In genomic region chr11:44602810-44603410, GRCh38 we compare ENCODE assay signal across 18 cellular contexts. TPM values are rescaled to one million over a fixed set of nuclear protein-coding genes. Genes with fewer than 3 reads are reported as not detected.
DNase-seq lines count a peak whose midpoint lies in the region; ATAC-seq, FAIRE-seq and TF ChIP-seq lines count a peak whose summit lies in the region.
"Had no signal": no experiment of that assay in that cellular context is flagged by ENCODE, and none has a peak within 500 bp of the region (broad histone marks: within the 10 kb centered on the region; RNA-seq: fewer than 3 reads in every experiment).

No MANE protein-coding gene starts in this region.

- H3K27me3 ChIP-seq in lower lobe of right lung (ENCODE audit: low read depth) = no peaks in the 10 kb centered on the region
- H3K27me3 ChIP-seq in tibial artery = no peaks in the 10 kb centered on the region
- no peaks in the 10 kb centered on the region for H3K27me3 ChIP-seq in pancreas
- H3K27me3 ChIP-seq: cardiac muscle cell, SJSA1, uterus had no signal

- peaks cover 46% of the 10 kb centered on the region for H3K36me3 Mint-ChIP-seq in activated naive CD4-positive, alpha-beta T cell treated with anti-CD3 and anti-CD28 coated beads for 36 hours (ENCODE audit: low read depth)
- peaks cover 81% of the 10 kb centered on the region for H3K36me3 Mint-ChIP-seq in activated naive CD8-positive, alpha-beta T cell treated with anti-CD3 and anti-CD28 coated beads, Interleukin-2, amount 50 U/mL, for 24 hours (ENCODE audit: low read depth)

- no peak for ATAC-seq in activated naive CD8-positive, alpha-beta T cell treated with anti-CD3 and anti-CD28 coated beads, Interleukin-2, amount 50 U/mL, for 24 hours
- ATAC-seq in lower lobe of right lung (no peak), pancreas (no peak)

- no TSS peak for BruUV-seq in OCI-LY7 (replicated peaks; lab: Mats Ljungman, UMichigan)

- CTCF ChIA-PET in activated naive CD4-positive, alpha-beta T cell treated with anti-CD3 and anti-CD28 coated beads for 36 hours (lab: Charles Lee) = interaction anchor here (0.9 to 2.9 kb wide), 4 partner anchors 11 to 47 kb away, joined by 4 to 9 read pairs (median 6); no protein-coding TSS in a partner anchor
- CTCF ChIA-PET in OCI-LY7 (lab: Charles Lee; ENCODE audit: unreplicated experiment) = interaction anchor here (1.2 kb wide), 1 partner anchor 12 kb away, joined by 4 read pairs; no protein-coding TSS in a partner anchor

- intact Hi-C loops in activated naive CD4-positive, alpha-beta T cell treated with anti-CD3 and anti-CD28 coated beads for 36 hours (cut with micrococcal nuclease) = no loop called here
- intact Hi-C loops in lower lobe of right lung (cut with DNase I) (no loop called here), tibial artery (cut with DNase I; ENCODE audit: low total_unique reads) (loop anchor here (5.0 kb wide), 1 partner anchor 36 kb away; the partner anchor contains the start of gene CD82), pancreas (cut with DNase I) (no loop called here), OCI-LY7 (cut with micrococcal nuclease; ENCODE audit: unreplicated experiment) (no loop called here)

- no peak overlapping the region; the same call in 1 of the 2 replicates for H3K4me2 ChIP-seq in OCI-LY7 (ENCODE audit: low read length)

- H3K4me1 ChIP-seq in lower lobe of right lung (peaks cover 60% of the 10 kb centered on the region), tibial artery (peaks cover 0 to 100% (median 84%) of the 10 kb centered on the region in 4 donors), pancreas (no peaks in the 10 kb centered on the region), OCI-LY7 (ENCODE audit: insufficient read depth, low read length, poor library complexity, severe bottlenecking) (peaks cover 51% of the 10 kb centered on the region)
- H3K4me1 ChIP-seq: uterus had no signal

- no peak for DNase-seq in activated naive CD4-positive, alpha-beta T cell treated with anti-CD3 and anti-CD28 coated beads for 36 hours
- DNase-seq in activated naive CD4-positive, alpha-beta T cell treated with Interleukin-2 at 50 U/mL for 16 hours = no peak
- no peak for DNase-seq in activated naive CD8-positive, alpha-beta T cell treated with anti-CD3 and anti-CD28 coated beads, Interleukin-2, amount 50 U/mL, for 24 hours
- DNase-seq in lower lobe of right lung (no peak), tibial artery (peak in 1 of 2 donors; percentile 62), pancreas (no peak), OCI-LY7 (ENCODE audit: low spot score) (no peak), NCI-H2171 treated with DMSO at 0.1 percent for 48 hours (lab: John Stamatoyannopoulos, UW) (no peak)
- DNase-seq: activated T-cell treated with anti-CD3 and anti-CD28 coated beads, Interleukin-2, amount 50 U/mL, for 4 hours; DMS53; effector CD8-positive, alpha-beta T cell; NCI-H1092 treated with DMSO at 0.1 percent for 48 hours; NCI-H526; OCI-M1; uterus had no signal

- no peaks in the 10 kb centered on the region for H3K27me3 Mint-ChIP-seq in activated naive CD4-positive, alpha-beta T cell treated with anti-CD3 and anti-CD28 coated beads for 36 hours (ENCODE audit: low read depth)
- H3K27me3 Mint-ChIP-seq in activated naive CD8-positive, alpha-beta T cell treated with anti-CD3 and anti-CD28 coated beads, Interleukin-2, amount 50 U/mL, for 24 hours = no peaks in the 10 kb centered on the region

- H2AFZ ChIP-seq in OCI-LY7 (ENCODE audit: low read length) = no peak overlapping the region

- no peaks in the 10 kb centered on the region for H3K9me3 Mint-ChIP-seq in activated naive CD4-positive, alpha-beta T cell treated with anti-CD3 and anti-CD28 coated beads for 36 hours
- H3K9me3 Mint-ChIP-seq in activated naive CD8-positive, alpha-beta T cell treated with anti-CD3 and anti-CD28 coated beads, Interleukin-2, amount 50 U/mL, for 24 hours = no peaks in the 10 kb centered on the region
- H3K9me3 Mint-ChIP-seq: activated T-cell treated with anti-CD3 and anti-CD28 coated beads, Interleukin-2, amount 50 U/mL, for 4 hours had no signal

- FAIRE-seq in pancreas (lab: Jason Lieb, UNC) = no peak
- FAIRE-seq: GM18507 had no signal

- H3K27ac ChIP-seq in lower lobe of right lung (peak overlapping the region; percentile 50), tibial artery (peak overlapping the region; percentile 82 to 84), pancreas (no peak overlapping the region), OCI-LY7 (ENCODE audit: low read depth, low read length, poor library complexity, severe bottlenecking) (no peak overlapping the region)
- H3K27ac ChIP-seq: cardiac muscle cell, SJSA1, uterus had no signal

- H3K9me2 ChIP-seq in OCI-LY7 (ENCODE audit: insufficient read depth, low read length) = no peaks in the 10 kb centered on the region

- H3K9me3 ChIP-seq in lower lobe of right lung (no peaks in the 10 kb centered on the region), tibial artery (no peaks in the 10 kb centered on the region), pancreas (no peaks in the 10 kb centered on the region), OCI-LY7 (ENCODE audit: low read length) (no peaks in the 10 kb centered on the region)
- H3K9me3 ChIP-seq: SJSA1, uterus had no signal

- H3K4me1 Mint-ChIP-seq in activated naive CD4-positive, alpha-beta T cell treated with anti-CD3 and anti-CD28 coated beads for 36 hours (ENCODE audit: low read depth) = peaks cover 77% of the 10 kb centered on the region
- H3K4me1 Mint-ChIP-seq in activated naive CD8-positive, alpha-beta T cell treated with anti-CD3 and anti-CD28 coated beads, Interleukin-2, amount 50 U/mL, for 24 hours = peaks cover 97% of the 10 kb centered on the region

- H3K79me2 ChIP-seq in OCI-LY7 (ENCODE audit: insufficient read depth, low read depth, low read length) = no peaks in the 10 kb centered on the region

- TF ChIP-seq CTCF in lower lobe of right lung (IDR thresholded peaks at IDR 0.05) (no peak), tibial artery (IDR thresholded peaks at IDR 0.05) (no peak), pancreas (IDR thresholded peaks at IDR 0.05) (no peak), OCI-LY7 (conservative IDR thresholded peaks at IDR 0.05; ENCODE audit: low read length) (no peak)

- no peaks in the 10 kb centered on the region for H4K20me1 ChIP-seq in OCI-LY7 (ENCODE audit: insufficient read depth, low read length)

- H3K4me3 ChIP-seq in lower lobe of right lung = no peak overlapping the region
- H3K4me3 ChIP-seq in tibial artery = no peak overlapping the region
- H3K4me3 ChIP-seq in pancreas = no peak overlapping the region
- H3K4me3 ChIP-seq in OCI-LY7 (ENCODE audit: low read depth, low read length, poor library complexity, severe bottlenecking) = no peak overlapping the region
- H3K4me3 ChIP-seq: cardiac muscle cell, SJSA1, uterus had no signal

- peaks cover 45% of the 10 kb centered on the region for H3K36me3 ChIP-seq in lower lobe of right lung
- H3K36me3 ChIP-seq in tibial artery = peaks cover 0 to 34% (median 0%) of the 10 kb centered on the region in 3 donors
- H3K36me3 ChIP-seq in pancreas = peaks cover 0 to 4% (median 0%) of the 10 kb centered on the region in 3 donors
- H3K36me3 ChIP-seq in OCI-LY7 (ENCODE audit: insufficient read depth, low read length) = no peaks in the 10 kb centered on the region
- H3K36me3 ChIP-seq: cardiac muscle cell, SJSA1, uterus had no signal

- 90% methylated on average over 11 of the region's 11 CpGs for WGBS in pancreas, 2 donors

- H3K4me3 Mint-ChIP-seq in activated naive CD4-positive, alpha-beta T cell treated with anti-CD3 and anti-CD28 coated beads for 36 hours = no peak overlapping the region
- H3K4me3 Mint-ChIP-seq in activated naive CD8-positive, alpha-beta T cell treated with anti-CD3 and anti-CD28 coated beads, Interleukin-2, amount 50 U/mL, for 24 hours = no peak overlapping the region
- H3K4me3 Mint-ChIP-seq: activated T-cell treated with anti-CD3 and anti-CD28 coated beads, Interleukin-2, amount 50 U/mL, for 4 hours had no signal

- H3K27ac Mint-ChIP-seq in activated naive CD4-positive, alpha-beta T cell treated with anti-CD3 and anti-CD28 coated beads for 36 hours = peak overlapping the region; percentile 68
- H3K27ac Mint-ChIP-seq in activated naive CD8-positive, alpha-beta T cell treated with anti-CD3 and anti-CD28 coated beads, Interleukin-2, amount 50 U/mL, for 24 hours = peak overlapping the region; percentile 88

- POLR2A ChIA-PET in OCI-LY7 (lab: Charles Lee) = interaction anchor here (0.7 to 2.0 kb wide), 3 partner anchors 38 to 291 kb away, joined by 3 to 4 read pairs (median 3); partner anchors contain the start of gene CD82

RNA-seq across cellular contexts. Expression of gene CD82, which starts 37.4 kb away (rescaled TPM):
- total RNA-seq in activated naive CD4-positive, alpha-beta T cell treated with anti-CD3 and anti-CD28 coated beads for 36 hours = 100 to 1,000 TPM; 140 to 141 TPM
- total RNA-seq in lower lobe of right lung = 129 TPM
- total RNA-seq in pancreas = 10 to 100 TPM; 26.5 to 45.6 (median 32.5) TPM
- 10 to 100 TPM; 29.1 to 64.6 TPM for polyA plus RNA-seq in pancreas
- 1.2 and 1.8 TPM in 2 replicates for total RNA-seq in OCI-LY7 (2014; rRNA removed; shearing (Covaris generic))
- total RNA-seq in OCI-LY7 (2022) = 3.4 and 6.4 TPM in 2 replicates

Comparison
In these comparisons a context has a peak if more than half of its experiments do, and no peak if none do; other contexts are left out.
1. H3K27ac ChIP-seq: peak in lower lobe of right lung (single experiment) and tibial artery (2 of 2); none in pancreas (0 of 4) and OCI-LY7 (single experiment).